In the genomic region with DNA sequence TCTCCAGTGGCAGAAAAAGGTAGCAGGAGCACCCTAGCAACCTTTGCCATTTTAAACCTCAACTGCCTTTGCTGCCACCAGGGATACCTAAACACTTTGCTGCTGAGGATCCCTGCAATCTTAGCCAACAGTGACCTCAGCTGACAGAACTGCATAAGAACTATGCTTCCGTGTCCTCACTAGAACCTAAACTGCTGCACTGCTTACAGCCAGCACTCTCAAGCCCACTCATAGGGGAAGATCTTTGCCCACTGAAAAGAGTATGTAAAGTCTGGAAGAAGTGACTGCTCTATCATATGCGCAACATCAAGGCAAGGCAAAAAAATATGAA, we compare ENCODE assay signal across 13 cellular contexts.
DNase-seq lines count a peak whose midpoint lies in the region; ATAC-seq and TF ChIP-seq lines count a peak whose summit lies in the region.
"Had no signal": no experiment of that assay in that cellular context is flagged by ENCODE, and none has a peak within 500 bp of the region (broad histone marks: within the 10 kb centered on the region; RNA-seq: fewer than 3 reads in every experiment).

No MANE protein-coding gene starts in this region.

- no peaks in the 10 kb centered on the region for H3K9me3 ChIP-seq in HEK293 (ENCODE audit: control insufficient read depth, insufficient read depth, low read depth, low read length)
- H3K9me3 ChIP-seq in RWPE2 (ENCODE audit: severe bottlenecking), result no peaks in the 10 kb centered on the region
- H3K9me3 ChIP-seq: MG63 had no signal

- CTCF ChIA-PET in HEK293 (lab: Yijun Ruan, JAX), result interaction anchor here (0.6 to 1.2 kb wide), 3 partner anchors 20 to 400 kb away, joined by 3 to 5 read pairs (median 5); no protein-coding TSS in a partner anchor

- ATAC-seq in RWPE2 (ENCODE audit: low read depth), result peak; percentile 75; the same call in 2 of the 3 replicates
- no peak for ATAC-seq in HG02642 (IDR thresholded peaks at IDR 0.05; ENCODE audit: poor library complexity, unreplicated experiment)
- ATAC-seq: esophagus mucosa had no signal

- DNase-seq in RWPE2 (ENCODE audit: low spot score) (no peak), iPS-NIHi7 (ENCODE audit: extremely low spot score) (peak; percentile 64), NCI-H1694 treated with DMSO at 0.1 percent for 48 hours (lab: John Stamatoyannopoulos, UW) (no peak), dermis blood vessel endothelial cell (no peak), NCI-H226 (no peak)
- DNase-seq: AML-193, MG63, retina had no signal

- H3K27me3 ChIP-seq in RWPE2 (ENCODE audit: insufficient read depth, poor library complexity, severe bottlenecking), result no peaks in the 10 kb centered on the region
- H3K27me3 ChIP-seq: MG63 had no signal

- H3K4me3 ChIP-seq in HEK293 (ENCODE audit: low read depth, low read length) (no peak overlapping the region), RWPE2 (ENCODE audit: severe bottlenecking) (no peak overlapping the region)
- H3K4me3 ChIP-seq: MG63, SK-N-MC had no signal

- TF ChIP-seq CTCF in 22Rv1 (IDR thresholded peaks at IDR 0.05) (peak; percentile 70), HEK293 (tag by site-specific recombination; IDR thresholded peaks at IDR 0.05) (peak; percentile 26; the same call in 1 of the 2 replicates), RWPE2 (IDR thresholded peaks at IDR 0.05; ENCODE audit: poor library complexity, severe bottlenecking) (peak; percentile 40)

- H3K27ac ChIP-seq in 22Rv1 (no peak overlapping the region), HEK293 (ENCODE audit: extremely low read depth, low read depth, low read length) (no peak overlapping the region), RWPE2 (ENCODE audit: poor library complexity, severe bottlenecking) (no peak overlapping the region)
- H3K27ac ChIP-seq: SK-N-MC had no signal

- no peaks in the 10 kb centered on the region for H3K4me1 ChIP-seq in HEK293 (ENCODE audit: control insufficient read depth, insufficient read depth, low read length)
- no peaks in the 10 kb centered on the region for H3K4me1 ChIP-seq in RWPE2 (ENCODE audit: insufficient read depth, poor library complexity, severe bottlenecking)

- no peaks in the 10 kb centered on the region for H3K36me3 ChIP-seq in HEK293 (ENCODE audit: control insufficient read depth in 2 of 2, insufficient read depth in 1 of 2, low read length in 2 of 2)
- no peaks in the 10 kb centered on the region for H3K36me3 ChIP-seq in RWPE2 (ENCODE audit: low read depth)
- H3K36me3 ChIP-seq: MG63 had no signal

- POLR2A ChIA-PET in HEK293 (lab: Yijun Ruan, JAX), result no interaction called here

TF ChIP-seq in HEK293, 187 proteins besides CTCF, POLR2A, EP300 and RAD21:
- TF ChIP-seq ZBTB49 (tag by site-specific recombination; IDR thresholded peaks at IDR 0.05; ENCODE audit: low read depth) (no peak), ZNF654 (tag by site-specific recombination; IDR thresholded peaks at IDR 0.05; ENCODE audit: low read depth) (peak; percentile 42), ZNF600 (tag by site-specific recombination; IDR thresholded peaks at IDR 0.05) (no peak)
